ENCODE assay signal across 1 cellular context in genomic region chr12:6626654-6627283, GRCh38.
A peak's percentile ranks its signal among the peaks of the same experiment; 100 is the strongest.
TF ChIP-seq lines count a peak whose summit lies in the region.

No MANE protein-coding gene starts in this region.

TF ChIP-seq in HepG2, 621 proteins besides CTCF, POLR2A, EP300 and RAD21:
- TF ChIP-seq SP5 (CRISPR knock-in tag; IDR thresholded peaks at IDR 0.05; ENCODE audit: borderline replicate concordance, low read depth) (peak; percentile 72), ZNF646 (CRISPR knock-in tag; IDR thresholded peaks at IDR 0.05) (no peak), SP4 (CRISPR knock-in tag; IDR thresholded peaks at IDR 0.05) (no peak), TFAP4 (IDR thresholded peaks at IDR 0.05; ENCODE audit: borderline replicate concordance, low read depth) (peak; percentile 94), ZBTB37 (CRISPR knock-in tag; IDR thresholded peaks at IDR 0.05) (no peak), HNF4A (CRISPR knock-in tag; IDR thresholded peaks at IDR 0.05) (peak; percentile 49), HOXA3 (CRISPR knock-in tag; IDR thresholded peaks at IDR 0.05) (peak; percentile 19; the same call in 1 of the 2 replicates), SAP130 (CRISPR knock-in tag; IDR thresholded peaks at IDR 0.05; ENCODE audit: low read depth) (peak; percentile 28; the same call in 1 of the 2 replicates), ZNF501 (CRISPR knock-in tag; IDR thresholded peaks at IDR 0.05) (no peak), SRSF9 (IDR thresholded peaks at IDR 0.05; ENCODE audit: borderline replicate concordance, insufficient read depth, low read depth, low read length, poor library complexity, severe bottlenecking) (no peak), ETV5 (CRISPR knock-in tag; IDR thresholded peaks at IDR 0.05; ENCODE audit: borderline replicate concordance) (peak; percentile 26; the same call in 1 of the 2 replicates), ZBTB20 (CRISPR knock-in tag; IDR thresholded peaks at IDR 0.05; ENCODE audit: borderline replicate concordance, low read depth) (no peak), GLMP (CRISPR knock-in tag; IDR thresholded peaks at IDR 0.05; ENCODE audit: borderline replicate concordance) (no peak), NAIF1 (CRISPR knock-in tag; IDR thresholded peaks at IDR 0.05; ENCODE audit: borderline replicate concordance) (no peak), ZNF563 (CRISPR knock-in tag; IDR thresholded peaks at IDR 0.05) (no peak), HNF4G (IDR thresholded peaks at IDR 0.05; ENCODE audit: borderline replicate concordance, low read depth, low read length) (0 out of 2 replicates have a peak, but pooled peaks have one; percentile 8), HNF4G (CRISPR knock-in tag; IDR thresholded peaks at IDR 0.05; ENCODE audit: borderline replicate concordance, low read depth) (no peak), ZBTB10 (CRISPR knock-in tag; IDR thresholded peaks at IDR 0.05; ENCODE audit: borderline replicate concordance) (no peak), ZFX (CRISPR knock-in tag; IDR thresholded peaks at IDR 0.05; ENCODE audit: low read depth) (no peak), HINFP (CRISPR knock-in tag; IDR thresholded peaks at IDR 0.05; ENCODE audit: low read depth) (no peak), JUN (CRISPR knock-in tag; IDR thresholded peaks at IDR 0.05) (no peak), KLF15 (CRISPR knock-in tag; IDR thresholded peaks at IDR 0.05; ENCODE audit: borderline replicate concordance) (no peak), E2F1 (CRISPR knock-in tag; IDR thresholded peaks at IDR 0.05) (no peak), HDAC6 (IDR thresholded peaks at IDR 0.05; ENCODE audit: low read depth, low read length) (no peak), ISX (CRISPR knock-in tag; conservative IDR thresholded peaks at IDR 0.05) (no peak), ZNF597 (CRISPR knock-in tag; IDR thresholded peaks at IDR 0.05) (no peak), SALL1 (CRISPR knock-in tag; IDR thresholded peaks at IDR 0.05) (peak; percentile 35; the same call in 1 of the 2 replicates), CSRNP1 (CRISPR knock-in tag; IDR thresholded peaks at IDR 0.05) (no peak), ZKSCAN5 (CRISPR knock-in tag; IDR thresholded peaks at IDR 0.05) (no peak), TCF7 (IDR thresholded peaks at IDR 0.05; ENCODE audit: low read depth) (no peak), ARNTL (CRISPR knock-in tag; IDR thresholded peaks at IDR 0.05) (no peak), POGK (CRISPR knock-in tag; conservative IDR thresholded peaks at IDR 0.05) (no peak), HMGA1 (CRISPR knock-in tag; conservative IDR thresholded peaks at IDR 0.05) (no peak), PATZ1 (CRISPR knock-in tag; IDR thresholded peaks at IDR 0.05) (peak; percentile 93)
TF ChIP-seq in HepG2: peak in this region for 9.
